ENCODE assay signal across 24 cellular contexts in genomic region chr2:147916067-147916466, GRCh38.
"Had no signal": no experiment of that assay in that cellular context is flagged by ENCODE, and none has a peak within 500 bp of the region (broad histone marks: within the 10 kb centered on the region; RNA-seq: fewer than 3 reads in every experiment).

No MANE protein-coding gene starts in this region.

- H3K4me1 ChIP-seq: right lobe of liver, uterus had no signal

- H3K36me3 ChIP-seq: ovary, uterus had no signal

- DNase-seq: hypothalamus; immature natural killer cell; kidney; left colon; left ventricle myocardium inferior; mesendoderm; naive B cell; natural killer cell; ovary; right lobe of liver; stimulated activated CD4-positive, alpha-beta T cell treated with anti-CD3 and anti-CD28 coated beads, Interleukin-1b, Interleukin-23, amount 100 ng/mL, for 48 hours; stimulated activated CD4-positive, alpha-beta T cell treated with anti-CD3 and anti-CD28 coated beads, Interleukin-2, amount 100 ng/mL, for 48 hours; stimulated activated CD4-positive, alpha-beta T cell treated with anti-CD3 and anti-CD28 coated beads, Interleukin-4, amount 100 ng/mL, for 4 hours; stimulated activated CD8-positive, alpha-beta memory T cell treated with anti-CD3 and anti-CD28 coated beads, Interleukin-4, amount 100 ng/mL, for 48 hours; stimulated activated naive CD4-positive, alpha-beta T cell treated with Interleukin-2 at 50 U/mL for 16 hours; stimulated activated naive CD8-positive, alpha-beta T cell treated with anti-CD3 and anti-CD28 coated beads, Interleukin-15, amount 100 ng/mL, for 72 hours; substantia nigra; uterus had no signal

- H3K9me3 ChIP-seq: left ventricle myocardium inferior, ovary, right atrium auricular region, right lobe of liver, tibial nerve, uterus had no signal

- ATAC-seq: left colon; natural killer cell; right lobe of liver; stimulated activated memory B cell treated with anti-CD40 and anti-IgM and Interleukin-4, amounts not matched to agents 10 μg/mL and 1 μg/mL and 100 μg/mL, for 72 hours; stimulated activated naive CD8-positive, alpha-beta T cell treated with anti-CD3 and anti-CD28 coated beads, Interleukin-15, amount 100 ng/mL, for 72 hours had no signal

- H3K27ac ChIP-seq: left ventricle myocardium inferior, ovary, right atrium auricular region, right lobe of liver, tibial nerve, uterus had no signal

- H3K27me3 ChIP-seq: ovary, right atrium auricular region, right lobe of liver, tibial nerve, uterus had no signal

- H3K4me2 ChIP-seq: smooth muscle cell had no signal

- H3K4me3 ChIP-seq: left ventricle myocardium inferior, lung, ovary, right atrium auricular region, right lobe of liver, smooth muscle cell, tibial nerve, uterus had no signal

- FAIRE-seq: islet of Langerhans, kidney had no signal
